ENCODE assay signal across 20 cellular contexts in genomic region chr3:23665741-23666140, GRCh38.
"Had no signal": no experiment of that assay in that cellular context is flagged by ENCODE, and none has a peak within 500 bp of the region (broad histone marks: within the 10 kb centered on the region; RNA-seq: fewer than 3 reads in every experiment).

No MANE protein-coding gene starts in this region.

- H3K4me1 ChIP-seq: lower lobe of right lung, upper lobe of right lung had no signal

- H3K27me3 ChIP-seq: esophagus muscularis mucosa, ovary, upper lobe of right lung had no signal

- ATAC-seq: lower lobe of right lung; natural killer cell; sciatic nerve; stimulated activated effector memory CD8-positive, alpha-beta T cell treated with anti-CD3 and anti-CD28 coated beads, Interleukin-12 subunit alpha, Interleukin-12 subunit beta, amount 100 ng/mL, for 72 hours; upper lobe of right lung had no signal

- H3K27ac ChIP-seq: esophagus muscularis mucosa, lower lobe of right lung, ovary, thoracic aorta, upper lobe of right lung had no signal

- DNase-seq: activated CD4-positive, alpha-beta T cell treated with anti-CD3 and anti-CD28 coated beads, Interleukin-2, amount 50 U/mL, for 48 hours; amniotic stem cell; cortex of kidney; glutamatergic neuron; hypothalamus; lower lobe of right lung; natural killer cell; ovary; stimulated activated CD4-positive, alpha-beta T cell treated with anti-CD3 and anti-CD28 coated beads, Interleukin-4, amount 100 ng/mL, for 24 hours; SW 1271; upper lobe of right lung had no signal

- H3K36me3 ChIP-seq: esophagus muscularis mucosa, lower lobe of right lung, ovary, thoracic aorta, upper lobe of right lung had no signal

- H3K27ac Mint-ChIP-seq: activated naive CD8-positive, alpha-beta T cell; activated T-helper 1 cell treated with anti-CD3 and anti-CD28 coated beads, Interleukin-12 subunit alpha, Interleukin-12 subunit beta, Interleukin-2, Interleukin-4 antibody, amounts not matched to agents 30 ng/mL and 10 ng/mL and 1 ng/mL, durations not matched to agents 14 hours and 24 hours and 36 hours; brain; natural killer cell; stimulated activated effector memory CD8-positive, alpha-beta T cell treated with anti-CD3 and anti-CD28 coated beads, Interleukin-12 subunit alpha, Interleukin-12 subunit beta, amount 100 ng/mL, for 72 hours had no signal

- H3K9me3 ChIP-seq: esophagus muscularis mucosa, lower lobe of right lung, ovary, thoracic aorta, upper lobe of right lung had no signal

- H3K4me3 Mint-ChIP-seq: activated naive CD8-positive, alpha-beta T cell; activated T-helper 1 cell treated with anti-CD3 and anti-CD28 coated beads, Interleukin-12 subunit alpha, Interleukin-12 subunit beta, Interleukin-2, Interleukin-4 antibody, amounts not matched to agents 30 ng/mL and 10 ng/mL and 1 ng/mL, durations not matched to agents 14 hours and 24 hours and 36 hours; brain; central memory CD8-positive, alpha-beta T cell; natural killer cell; stimulated activated effector memory CD8-positive, alpha-beta T cell treated with anti-CD3 and anti-CD28 coated beads, Interleukin-12 subunit alpha, Interleukin-12 subunit beta, amount 100 ng/mL, for 72 hours had no signal

- H3K4me3 ChIP-seq: esophagus muscularis mucosa, lower lobe of right lung, ovary, thoracic aorta, upper lobe of right lung had no signal

- H3K36me3 Mint-ChIP-seq: activated naive CD8-positive, alpha-beta T cell; brain; natural killer cell; stimulated activated effector memory CD8-positive, alpha-beta T cell treated with anti-CD3 and anti-CD28 coated beads, Interleukin-12 subunit alpha, Interleukin-12 subunit beta, amount 100 ng/mL, for 72 hours had no signal

- FAIRE-seq: keratinocyte had no signal
